1 cellular context compared by ENCODE assay signal in genomic region chr20:47357296-47358051, GRCh38.
TF ChIP-seq lines count a peak whose summit lies in the region.

No MANE protein-coding gene starts in this region.

TF ChIP-seq in HepG2, 621 proteins besides CTCF, POLR2A, EP300 and RAD21 (continued from another document and continues in another):
- peak; percentile 98 for TF ChIP-seq HNF1B (CRISPR knock-in tag; IDR thresholded peaks at IDR 0.05)
- peak; percentile 99 for TF ChIP-seq ZFP37 (CRISPR knock-in tag; IDR thresholded peaks at IDR 0.05; ENCODE audit: borderline replicate concordance)
- TF ChIP-seq ZBTB1 (CRISPR knock-in tag; IDR thresholded peaks at IDR 0.05; ENCODE audit: borderline replicate concordance): no peak; the same call in 1 of the 2 replicates
- TF ChIP-seq ZNF225 (CRISPR knock-in tag; IDR thresholded peaks at IDR 0.05): no peak; the same call in 1 of the 2 replicates
- peak; percentile 96 for TF ChIP-seq RELA (CRISPR knock-in tag; IDR thresholded peaks at IDR 0.05)
- TF ChIP-seq ATF2 (CRISPR knock-in tag; IDR thresholded peaks at IDR 0.05): peak; percentile 97
- TF ChIP-seq PHF20 (CRISPR knock-in tag; IDR thresholded peaks at IDR 0.05): peak; percentile 84
- TF ChIP-seq MLLT10 (CRISPR knock-in tag; IDR thresholded peaks at IDR 0.05): peak; percentile 98
- TF ChIP-seq ZNF512B (CRISPR knock-in tag; IDR thresholded peaks at IDR 0.05; ENCODE audit: borderline replicate concordance): no peak
- peak; percentile 90 for TF ChIP-seq HMG20B (CRISPR knock-in tag; conservative IDR thresholded peaks at IDR 0.05)
- TF ChIP-seq AKAP8 (CRISPR knock-in tag; IDR thresholded peaks at IDR 0.05): no peak; the same call in 1 of the 2 replicates
- no peak for TF ChIP-seq TERF1 (CRISPR knock-in tag; IDR thresholded peaks at IDR 0.05)
- peak; percentile 93; the same call in 1 of the 2 replicates for TF ChIP-seq EEA1 (CRISPR knock-in tag; IDR thresholded peaks at IDR 0.05; ENCODE audit: borderline replicate concordance)
- TF ChIP-seq MLXIP (CRISPR knock-in tag; IDR thresholded peaks at IDR 0.05; ENCODE audit: borderline replicate concordance): peak; percentile 94
- peak; percentile 99 for TF ChIP-seq TRAFD1 (CRISPR knock-in tag; IDR thresholded peaks at IDR 0.05; ENCODE audit: borderline replicate concordance)
- TF ChIP-seq ZNF615 (CRISPR knock-in tag; IDR thresholded peaks at IDR 0.05; ENCODE audit: borderline replicate concordance): peak; percentile 97
- TF ChIP-seq ZNF503 (CRISPR knock-in tag; IDR thresholded peaks at IDR 0.05): peak; percentile 99
- peak; percentile 92 for TF ChIP-seq PRMT3 (CRISPR knock-in tag; IDR thresholded peaks at IDR 0.05; ENCODE audit: borderline replicate concordance, low read depth)
- TF ChIP-seq ZNF878 (CRISPR knock-in tag; IDR thresholded peaks at IDR 0.05): peak; percentile 99
- TF ChIP-seq ZBTB40 (IDR thresholded peaks at IDR 0.05): no peak
- TF ChIP-seq ZBTB40 (CRISPR knock-in tag; IDR thresholded peaks at IDR 0.05): peak; percentile 95
- peak; percentile 55; the same call in 1 of the 2 replicates for TF ChIP-seq NFRKB (IDR thresholded peaks at IDR 0.05)
- TF ChIP-seq ZNF260 (CRISPR knock-in tag; IDR thresholded peaks at IDR 0.05; ENCODE audit: borderline replicate concordance, low read depth): no peak
- TF ChIP-seq PRPF4 (IDR thresholded peaks at IDR 0.05; ENCODE audit: low read depth, low read length, poor library complexity, severe bottlenecking): peak; percentile 51
- no peak for TF ChIP-seq NR2F2 (IDR thresholded peaks at IDR 0.05; ENCODE audit: borderline replicate concordance, low read depth)
- TF ChIP-seq ZNF230 (CRISPR knock-in tag; IDR thresholded peaks at IDR 0.05): peak; percentile 86; the same call in 1 of the 2 replicates
- peak; percentile 64; the same call in 1 of the 2 replicates for TF ChIP-seq PCBP1 (IDR thresholded peaks at IDR 0.05; ENCODE audit: borderline replicate concordance, low read depth, low read length)
- TF ChIP-seq ZNF484 (CRISPR knock-in tag; IDR thresholded peaks at IDR 0.05; ENCODE audit: borderline replicate concordance, low read depth): no peak; the same call in 1 of the 2 replicates
- no peak for TF ChIP-seq CBX2 (IDR thresholded peaks at IDR 0.05; ENCODE audit: low read depth, low read length)
- TF ChIP-seq CBX2 (CRISPR knock-in tag; IDR thresholded peaks at IDR 0.05; ENCODE audit: low read depth): no peak
- 0 out of 2 replicates have a peak, but pooled peaks have one; percentile 81 for TF ChIP-seq NCOA5 (CRISPR knock-in tag; IDR thresholded peaks at IDR 0.05)
- TF ChIP-seq ZFP41 (CRISPR knock-in tag; IDR thresholded peaks at IDR 0.05; ENCODE audit: borderline replicate concordance): peak; percentile 60; the same call in 1 of the 2 replicates
- TF ChIP-seq HOXA5 (CRISPR knock-in tag; IDR thresholded peaks at IDR 0.05): peak; percentile 99
- TF ChIP-seq ZNF17 (CRISPR knock-in tag; IDR thresholded peaks at IDR 0.05): 0 out of 2 replicates have a peak, but pooled peaks have one; percentile 83
- no peak for TF ChIP-seq PTBP1 (IDR thresholded peaks at IDR 0.05; ENCODE audit: low read depth, low read length, poor library complexity, severe bottlenecking)
